Comparison of ENCODE assay signal across 1 cellular context in the genomic region with DNA sequence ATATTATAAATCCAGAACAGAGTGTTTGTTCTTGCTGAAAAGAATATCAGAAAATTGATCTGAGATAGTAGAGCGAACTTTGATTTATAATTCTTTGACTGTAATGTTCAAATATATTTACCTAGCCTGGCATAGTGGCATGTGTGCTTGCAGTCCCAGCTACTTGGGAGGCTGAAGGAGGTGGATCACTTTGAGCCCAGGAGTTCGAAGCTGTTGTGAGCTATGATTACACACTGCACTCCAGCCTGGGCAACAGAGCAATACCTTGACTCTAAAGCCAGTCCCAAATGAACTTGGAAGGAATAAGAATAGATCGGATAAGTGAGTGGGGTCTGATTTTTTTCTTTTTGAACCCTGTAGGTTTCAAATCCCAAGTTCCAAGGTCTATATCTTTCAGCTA.
TF ChIP-seq lines count a peak whose summit lies in the region.

No MANE protein-coding gene starts in this region.

TF ChIP-seq in HepG2, 621 proteins besides CTCF, POLR2A, EP300 and RAD21:
- TF ChIP-seq ZNF20 (CRISPR knock-in tag; IDR thresholded peaks at IDR 0.05): no peak
- TF ChIP-seq ZNF670 (CRISPR knock-in tag; IDR thresholded peaks at IDR 0.05; ENCODE audit: borderline replicate concordance): no peak
- TF ChIP-seq CREB1 (IDR thresholded peaks at IDR 0.05): no peak
- TF ChIP-seq CREB1 (CRISPR knock-in tag; IDR thresholded peaks at IDR 0.05): no peak
- TF ChIP-seq, protein P1, sequence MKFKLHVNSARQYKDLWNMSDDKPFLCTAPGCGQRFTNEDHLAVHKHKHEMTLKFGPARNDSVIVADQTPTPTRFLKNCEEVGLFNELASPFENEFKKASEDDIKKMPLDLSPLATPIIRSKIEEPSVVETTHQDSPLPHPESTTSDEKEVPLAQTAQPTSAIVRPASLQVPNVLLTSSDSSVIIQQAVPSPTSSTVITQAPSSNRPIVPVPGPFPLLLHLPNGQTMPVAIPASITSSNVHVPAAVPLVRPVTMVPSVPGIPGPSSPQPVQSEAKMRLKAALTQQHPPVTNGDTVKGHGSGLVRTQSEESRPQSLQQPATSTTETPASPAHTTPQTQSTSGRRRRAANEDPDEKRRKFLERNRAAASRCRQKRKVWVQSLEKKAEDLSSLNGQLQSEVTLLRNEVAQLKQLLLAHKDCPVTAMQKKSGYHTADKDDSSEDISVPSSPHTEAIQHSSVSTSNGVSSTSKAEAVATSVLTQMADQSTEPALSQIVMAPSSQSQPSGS (CRISPR knock-in tag; IDR thresholded peaks at IDR 0.05): no peak
- no peak for TF ChIP-seq GLI4 (CRISPR knock-in tag; IDR thresholded peaks at IDR 0.05; ENCODE audit: borderline replicate concordance)
- TF ChIP-seq XRCC5 (optimal IDR thresholded peaks at IDR 0.05; ENCODE audit: low read length): no peak
- no peak for TF ChIP-seq ZNF34 (CRISPR knock-in tag; IDR thresholded peaks at IDR 0.05; ENCODE audit: borderline replicate concordance)
- TF ChIP-seq, protein P2, sequence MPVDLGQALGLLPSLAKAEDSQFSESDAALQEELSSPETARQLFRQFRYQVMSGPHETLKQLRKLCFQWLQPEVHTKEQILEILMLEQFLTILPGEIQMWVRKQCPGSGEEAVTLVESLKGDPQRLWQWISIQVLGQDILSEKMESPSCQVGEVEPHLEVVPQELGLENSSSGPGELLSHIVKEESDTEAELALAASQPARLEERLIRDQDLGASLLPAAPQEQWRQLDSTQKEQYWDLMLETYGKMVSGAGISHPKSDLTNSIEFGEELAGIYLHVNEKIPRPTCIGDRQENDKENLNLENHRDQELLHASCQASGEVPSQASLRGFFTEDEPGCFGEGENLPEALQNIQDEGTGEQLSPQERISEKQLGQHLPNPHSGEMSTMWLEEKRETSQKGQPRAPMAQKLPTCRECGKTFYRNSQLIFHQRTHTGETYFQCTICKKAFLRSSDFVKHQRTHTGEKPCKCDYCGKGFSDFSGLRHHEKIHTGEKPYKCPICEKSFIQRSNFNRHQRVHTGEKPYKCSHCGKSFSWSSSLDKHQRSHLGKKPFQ (CRISPR knock-in tag; IDR thresholded peaks at IDR 0.05; ENCODE audit: insufficient replicate concordance): no peak
- TF ChIP-seq ZSCAN9 (CRISPR knock-in tag; IDR thresholded peaks at IDR 0.05; ENCODE audit: borderline replicate concordance): no peak
- no peak for TF ChIP-seq ZNF720 (CRISPR knock-in tag; IDR thresholded peaks at IDR 0.05)
- TF ChIP-seq STAG1 (CRISPR knock-in tag; IDR thresholded peaks at IDR 0.05): no peak
- no peak for TF ChIP-seq ATRX (CRISPR knock-in tag; IDR thresholded peaks at IDR 0.05; ENCODE audit: borderline replicate concordance)
- TF ChIP-seq MIER2 (CRISPR knock-in tag; IDR thresholded peaks at IDR 0.05): no peak
- TF ChIP-seq FOSL1 (CRISPR knock-in tag; IDR thresholded peaks at IDR 0.05; ENCODE audit: borderline replicate concordance): no peak
- TF ChIP-seq ZNF143 (CRISPR knock-in tag; IDR thresholded peaks at IDR 0.05): no peak
- no peak for TF ChIP-seq ZNF614 (CRISPR knock-in tag; IDR thresholded peaks at IDR 0.05; ENCODE audit: borderline replicate concordance)
- no peak for TF ChIP-seq ZNF496 (CRISPR knock-in tag; IDR thresholded peaks at IDR 0.05; ENCODE audit: insufficient replicate concordance)
- TF ChIP-seq TCF7 (IDR thresholded peaks at IDR 0.05; ENCODE audit: low read depth): no peak
- TF ChIP-seq, protein P3, sequence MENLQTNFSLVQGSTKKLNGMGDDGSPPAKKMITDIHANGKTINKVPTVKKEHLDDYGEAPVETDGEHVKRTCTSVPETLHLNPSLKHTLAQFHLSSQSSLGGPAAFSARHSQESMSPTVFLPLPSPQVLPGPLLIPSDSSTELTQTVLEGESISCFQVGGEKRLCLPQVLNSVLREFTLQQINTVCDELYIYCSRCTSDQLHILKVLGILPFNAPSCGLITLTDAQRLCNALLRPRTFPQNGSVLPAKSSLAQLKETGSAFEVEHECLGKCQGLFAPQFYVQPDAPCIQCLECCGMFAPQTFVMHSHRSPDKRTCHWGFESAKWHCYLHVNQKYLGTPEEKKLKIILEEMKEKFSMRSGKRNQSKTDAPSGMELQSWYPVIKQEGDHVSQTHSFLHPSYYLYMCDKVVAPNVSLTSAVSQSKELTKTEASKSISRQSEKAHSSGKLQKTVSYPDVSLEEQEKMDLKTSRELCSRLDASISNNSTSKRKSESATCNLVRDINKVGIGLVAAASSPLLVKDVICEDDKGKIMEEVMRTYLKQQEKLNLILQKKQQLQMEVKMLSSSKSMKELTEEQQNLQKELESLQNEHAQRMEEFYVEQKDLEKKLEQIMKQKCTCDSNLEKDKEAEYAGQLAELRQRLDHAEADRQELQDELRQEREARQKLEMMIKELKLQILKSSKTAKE (CRISPR knock-in tag; IDR thresholded peaks at IDR 0.05; ENCODE audit: borderline replicate concordance): no peak
- no peak for TF ChIP-seq MBNL3 (CRISPR knock-in tag; conservative IDR thresholded peaks at IDR 0.05)
